ENCODE assay signal across 8 cellular contexts in the genomic region with DNA sequence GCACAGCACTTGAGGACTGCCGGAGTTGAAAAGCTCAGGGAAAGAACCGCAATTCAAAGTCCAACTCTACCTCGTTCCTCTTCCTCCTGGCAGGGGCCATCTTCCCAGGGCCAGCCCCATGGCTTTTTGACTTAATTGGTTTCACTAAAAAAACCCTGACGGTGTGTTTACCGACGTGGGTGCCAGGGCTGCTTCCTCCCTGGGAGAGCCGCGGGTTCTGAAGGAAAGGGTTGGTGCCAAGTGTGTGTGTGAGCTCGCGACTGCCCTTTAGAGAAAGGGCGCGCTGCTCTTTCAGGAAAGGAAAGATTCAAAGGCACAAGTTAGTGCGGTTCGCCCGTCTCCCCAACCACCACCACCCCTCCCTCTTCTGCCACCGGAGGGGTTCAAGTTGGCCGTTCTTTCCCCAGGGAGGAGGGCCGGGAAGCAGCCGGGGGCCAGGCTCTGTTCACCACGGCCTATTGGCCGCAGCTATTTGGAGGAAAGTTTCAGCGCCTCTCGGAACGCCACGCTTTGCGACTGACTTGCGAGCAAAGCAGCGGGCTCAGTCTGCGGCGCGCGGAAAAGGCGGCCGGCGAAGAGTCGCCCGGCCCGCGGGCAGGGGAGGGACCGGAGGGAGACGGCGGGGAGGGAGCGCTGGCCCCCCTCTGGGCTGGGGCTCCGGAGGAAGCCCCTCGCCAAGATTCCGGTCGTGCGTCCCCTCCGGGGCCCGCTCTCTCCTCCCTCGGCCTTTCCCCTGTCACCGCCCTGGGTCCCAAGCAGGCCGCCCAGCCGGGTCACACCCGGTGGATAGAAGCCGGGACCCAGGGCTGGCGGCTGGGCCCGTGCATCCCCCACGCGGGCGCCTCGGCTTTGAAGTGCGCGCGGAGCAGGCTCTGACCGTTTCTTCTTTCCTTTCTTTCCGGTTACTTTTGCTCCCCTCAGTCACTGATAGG.
A peak's percentile ranks its signal among the peaks of the same experiment; 100 is the strongest.
DNase-seq lines count a peak whose midpoint lies in the region; ATAC-seq and TF ChIP-seq lines count a peak whose summit lies in the region.

No MANE protein-coding gene starts in this region.

- H3K27ac ChIP-seq in A673 (ENCODE audit: low read depth, low read length, poor library complexity, severe bottlenecking): no peak overlapping the region
- H3K27ac ChIP-seq in adrenal gland: peak overlapping the region; percentile 7 to 89 (median 70)
- H3K27ac ChIP-seq in iPS DF 6.9 (ENCODE audit: low read length): no peak overlapping the region
- peak overlapping the region; percentile 93 to 97 (median 96) for H3K27ac ChIP-seq in sigmoid colon

- no peak for TF ChIP-seq EP300 in sigmoid colon (IDR thresholded peaks at IDR 0.05)

- TF ChIP-seq POLR2A in adrenal gland (IDR thresholded peaks at IDR 0.05) (no peak), sigmoid colon (IDR thresholded peaks at IDR 0.05) (peak in 1 of 2 donors; percentile 27)

- H3K4me1 ChIP-seq in A673 (ENCODE audit: insufficient read depth, low read length, poor library complexity, severe bottlenecking): peaks cover 13% of the 10 kb centered on the region
- H3K4me1 ChIP-seq in adrenal gland (replicated peaks in 1 of 2): peaks cover 11 to 27% of the 10 kb centered on the region in 2 donors
- peaks cover 3% of the 10 kb centered on the region; the same call in 1 of the 2 replicates for H3K4me1 ChIP-seq in iPS DF 6.9 (ENCODE audit: control insufficient read depth, insufficient read depth, low read length)
- peaks cover 0 to 34% (median 9%) of the 10 kb centered on the region in 4 donors for H3K4me1 ChIP-seq in sigmoid colon

- H3K9me3 ChIP-seq in A673 (ENCODE audit: low read depth, low read length, poor library complexity, severe bottlenecking) (no peaks in the 10 kb centered on the region), adrenal gland (replicated peaks in 1 of 3) (no peaks in the 10 kb centered on the region), iPS DF 6.9 (ENCODE audit: control insufficient read depth, insufficient read depth, low read length) (no peaks in the 10 kb centered on the region), sigmoid colon (no peaks in the 10 kb centered on the region)

- H3K4me3 ChIP-seq in A673 (ENCODE audit: low read depth, low read length, poor library complexity, severe bottlenecking): peak overlapping the region; percentile 52
- peak overlapping the region; percentile 87 for H3K4me3 ChIP-seq in GM12865 (ENCODE audit: low read depth, low read length)
- peak overlapping the region in 2 of 4 donors; percentile 45 to 74 for H3K4me3 ChIP-seq in adrenal gland
- peak overlapping the region; percentile 60; the same call in 1 of the 2 replicates for H3K4me3 ChIP-seq in iPS DF 6.9 (ENCODE audit: low read length)
- peak overlapping the region; percentile 74 to 87 (median 82) for H3K4me3 ChIP-seq in sigmoid colon

- CTCF ChIA-PET in A673 (lab: Charles Lee): interaction anchor here (0.7 kb wide), 1 partner anchor 348 kb away, joined by 3 read pairs; no protein-coding TSS in a partner anchor

- DNase-seq in A673 (ENCODE audit: low spot score) (peak; percentile 25), GM12865 (ENCODE audit: low read depth) (peak; percentile 56), NCI-H1092 treated with DMSO at 0.1 percent for 48 hours (lab: John Stamatoyannopoulos, UW) (peak; percentile 68), adrenal gland (peak; percentile 17 to 63 (median 33)), iPS DF 6.9 (ENCODE audit: low read depth, low spot score) (no peak), sigmoid colon (peak; percentile 85)

- no TSS peak for BruUV-seq in A673 (replicated peaks; lab: Mats Ljungman, UMichigan)

- peaks cover 99% of the 10 kb centered on the region for H3K27me3 ChIP-seq in A673 (replicated peaks; ENCODE audit: insufficient read depth, low read depth, low read length, poor library complexity)
- peaks cover 28% of the 10 kb centered on the region for H3K27me3 ChIP-seq in adrenal gland
- peaks cover 42% of the 10 kb centered on the region for H3K27me3 ChIP-seq in iPS DF 6.9 (ENCODE audit: control insufficient read depth, insufficient read depth, low read length)
- H3K27me3 ChIP-seq in sigmoid colon: peaks cover 0 to 10% (median 0%) of the 10 kb centered on the region in 3 donors

- intact Hi-C loops in A673 (cut with micrococcal nuclease; ENCODE audit: unreplicated experiment): loop anchor here (5.0 to 10.0 kb wide), 7 partner anchors 323 to 1830 kb away; no protein-coding TSS in a partner anchor
- intact Hi-C loops in adrenal gland (cut with DNase I): no loop called here
- intact Hi-C loops in sigmoid colon (cut with DNase I): loop anchor here (2.0 to 10.0 kb wide), 7 partner anchors 330 to 1828 kb away; a partner anchor contains a TSS

- WGBS in adrenal gland, 4 donors: 1 to 5% (median 3%) methylated on average over 24 to 67 of the region's 67 CpGs
- WGBS in iPS DF 6.9 (ENCODE audit: insufficient coverage, insufficient read length): no CpG with 5 or more reads among the region's 67 CpGs
- 1% methylated on average over 67 of the region's 67 CpGs for WGBS in sigmoid colon, 2 donors

- H3K36me3 ChIP-seq in A673 (ENCODE audit: insufficient read depth, low read length, poor library complexity, severe bottlenecking): no peaks in the 10 kb centered on the region
- H3K36me3 ChIP-seq in adrenal gland (replicated peaks in 1 of 2): no peaks in the 10 kb centered on the region
- no peaks in the 10 kb centered on the region for H3K36me3 ChIP-seq in iPS DF 6.9 (ENCODE audit: control insufficient read depth, insufficient read depth, low read length)
- H3K36me3 ChIP-seq in sigmoid colon: no peaks in the 10 kb centered on the region

- TF ChIP-seq CTCF in A673 (conservative IDR thresholded peaks at IDR 0.05; ENCODE audit: low read depth, low read length): no peak
- TF ChIP-seq CTCF in GM12865 (IDR thresholded peaks at IDR 0.05; ENCODE audit: insufficient read depth, low read depth, low read length, missing control alignments): no peak
- no peak for TF ChIP-seq CTCF in adrenal gland (IDR thresholded peaks at IDR 0.05)
- TF ChIP-seq CTCF in sigmoid colon (IDR thresholded peaks at IDR 0.05): no peak

- POLR2A ChIA-PET in A673 (lab: Charles Lee; ENCODE audit: low non-redundant PET): no interaction called here

- ATAC-seq in GM21360 (IDR thresholded peaks at IDR 0.05; ENCODE audit: unreplicated experiment): no peak
- no peak for ATAC-seq in GM21619 (IDR thresholded peaks at IDR 0.05; ENCODE audit: unreplicated experiment)

Comparison
In these comparisons a context has a peak if more than half of its experiments do, and no peak if none do; other contexts are left out.
1. H3K27ac ChIP-seq: peak in adrenal gland (5 of 5) and sigmoid colon (4 of 4); none in A673 (single experiment) and iPS DF 6.9 (single experiment).
2. intact Hi-C loops: an anchor here in A673 (5.0 to 10.0 kb wide) and sigmoid colon (2.0 to 10.0 kb wide); none called in adrenal gland.